ENCODE assay signal across 1 cellular context in the genomic region with DNA sequence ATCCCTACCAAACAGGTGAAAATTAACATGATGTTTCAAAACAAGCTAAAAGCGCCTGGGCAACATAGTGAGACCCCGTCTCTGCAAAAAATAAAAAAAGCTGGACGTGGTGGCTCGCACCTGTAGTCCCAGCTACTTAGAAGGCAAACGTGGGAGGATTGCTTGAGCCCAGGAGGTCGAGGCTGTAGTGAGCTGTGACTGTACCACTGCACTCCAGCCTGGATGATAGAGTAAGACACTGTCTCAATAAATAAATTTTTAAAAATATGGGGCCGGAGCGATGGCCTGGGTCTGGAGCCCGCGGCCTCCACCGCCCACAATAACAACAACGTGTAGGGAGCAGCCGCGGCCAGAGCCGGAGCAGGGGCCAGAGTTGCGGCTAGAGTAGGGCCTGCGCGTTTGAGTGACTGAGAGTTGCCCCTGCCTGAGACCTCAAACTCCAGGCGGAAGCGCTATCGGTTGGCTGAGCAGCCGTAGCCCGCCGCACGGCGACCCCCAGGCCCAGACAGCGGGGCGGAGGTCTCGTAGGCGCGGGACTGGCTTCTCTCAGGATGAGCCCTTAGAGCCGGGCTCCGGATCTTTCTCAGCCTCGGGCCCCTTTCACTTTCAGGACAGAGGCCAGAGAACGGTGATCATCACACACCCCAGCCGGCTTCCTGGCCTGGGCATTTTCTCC.
TF ChIP-seq lines count a peak whose summit lies in the region.

No MANE protein-coding gene starts in this region.

TF ChIP-seq in K562, 482 proteins besides CTCF, POLR2A, EP300 and RAD21 (continued from another document):
- TF ChIP-seq POLR2G (IDR thresholded peaks at IDR 0.05; ENCODE audit: low read depth, low read length), result 0 out of 2 replicates have a peak, but pooled peaks have one; percentile 30
